In genomic region chr2:231036578-231037106, GRCh38 we compare ENCODE assay signal across 1 cellular context.
TF ChIP-seq lines count a peak whose summit lies in the region.

No MANE protein-coding gene starts in this region.

TF ChIP-seq in GM23338, 12 proteins besides CTCF, POLR2A, EP300 and RAD21:
- TF ChIP-seq CREB1 (CRISPR knock-in tag; IDR thresholded peaks at IDR 0.05; ENCODE audit: low read depth): no peak
- no peak for TF ChIP-seq EZH2 (IDR thresholded peaks at IDR 0.05; ENCODE audit: low read depth, unreplicated experiment)
- no peak for TF ChIP-seq ZNF331 (CRISPR knock-in tag; IDR thresholded peaks at IDR 0.05; ENCODE audit: low read depth)
- no peak for TF ChIP-seq ZNF462 (CRISPR knock-in tag; IDR thresholded peaks at IDR 0.05)
- TF ChIP-seq JUNB (IDR thresholded peaks at IDR 0.05; ENCODE audit: unreplicated experiment): no peak
- no peak for TF ChIP-seq STAT1 (IDR thresholded peaks at IDR 0.05; ENCODE audit: unreplicated experiment)
- no peak for TF ChIP-seq ETS1 (IDR thresholded peaks at IDR 0.05)
- TF ChIP-seq NANOG (IDR thresholded peaks at IDR 0.05; ENCODE audit: borderline replicate concordance): no peak
- no peak for TF ChIP-seq REST (IDR thresholded peaks at IDR 0.05; ENCODE audit: unreplicated experiment)
- no peak for TF ChIP-seq ZNF114 (CRISPR knock-in tag; IDR thresholded peaks at IDR 0.05)
TF ChIP-seq in GM23338: peak in this region for 0.
